In the genomic region with DNA sequence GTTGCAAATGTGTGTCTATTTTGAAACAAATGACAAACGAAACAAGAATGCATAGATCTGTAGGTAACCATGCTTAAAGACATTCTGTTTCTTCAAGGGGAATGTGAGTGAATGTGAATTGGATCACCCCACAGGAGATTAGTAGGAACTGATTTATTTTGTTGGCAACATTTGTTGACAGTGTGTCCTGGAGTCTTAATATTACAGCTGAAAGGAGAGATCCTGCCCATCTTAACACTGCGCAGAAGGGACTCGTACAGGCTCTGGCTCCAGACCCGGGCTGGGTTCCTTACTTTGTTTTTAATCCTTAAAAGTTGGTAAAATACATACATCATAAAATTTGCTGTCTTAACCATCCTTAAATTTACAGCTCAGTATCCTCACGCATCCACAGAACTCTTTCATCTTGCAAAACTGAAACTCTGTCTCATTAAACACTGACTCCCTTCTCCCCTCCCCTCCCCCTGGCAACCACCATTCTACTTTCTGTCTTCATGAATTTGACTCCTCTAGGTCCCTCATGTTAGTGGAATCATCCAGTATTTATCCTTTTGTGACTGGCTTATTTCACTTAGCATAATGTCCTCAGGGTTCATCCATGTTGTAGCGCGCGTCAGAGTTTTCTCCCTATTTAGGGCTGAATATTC, we compare ENCODE assay signal across 14 cellular contexts.
DNase-seq lines count a peak whose midpoint lies in the region; ATAC-seq and TF ChIP-seq lines count a peak whose summit lies in the region.
"Had no signal": no experiment of that assay in that cellular context is flagged by ENCODE, and none has a peak within 500 bp of the region (broad histone marks: within the 10 kb centered on the region; RNA-seq: fewer than 3 reads in every experiment).

No MANE protein-coding gene starts in this region.

- H3K4me1 ChIP-seq in adrenal gland (replicated peaks in 1 of 2): peaks cover 13 to 48% of the 10 kb centered on the region in 2 donors

- ATAC-seq in SK-N-SH treated with all-trans-retinoic acid at 6 μM for 48 hours (peak; percentile 76), GM21737 (IDR thresholded peaks at IDR 0.05; ENCODE audit: unreplicated experiment) (no peak)
- ATAC-seq: stimulated activated naive B cell treated with anti-CD40 and anti-IgM and Interleukin-4, amounts not matched to agents 10 μg/mL and 1 μg/mL and 100 μg/mL, for 72 hours had no signal

- H3K4me3 ChIP-seq in fibroblast of the aortic adventitia (ENCODE audit: low read depth, low read length) (no peak overlapping the region), adrenal gland (no peak overlapping the region)

- no peak for TF ChIP-seq CTCF in fibroblast of the aortic adventitia (IDR thresholded peaks at IDR 0.05; ENCODE audit: insufficient read depth, low read length)
- no peak for TF ChIP-seq CTCF in adrenal gland (IDR thresholded peaks at IDR 0.05)

- no peak for TF ChIP-seq POLR2A in adrenal gland (IDR thresholded peaks at IDR 0.05)

- H3K27me3 ChIP-seq in adrenal gland: no peaks in the 10 kb centered on the region

- H3K36me3 ChIP-seq in adrenal gland (replicated peaks in 1 of 2): no peaks in the 10 kb centered on the region

- WGBS in adrenal gland, 4 donors: 90 to 97% (median 94%) methylated on average over 8 of the region's 8 CpGs

- peak; percentile 29 for DNase-seq in stimulated activated CD4-positive, alpha-beta T cell treated with anti-CD3 and anti-CD28 coated beads, Interleukin-15, amount 100 ng/mL, for 24 hours
- no peak for DNase-seq in stimulated activated CD4-positive, alpha-beta T cell treated with anti-CD3 and anti-CD28 coated beads, Interleukin-4, amount 100 ng/mL, for 1 hour
- DNase-seq in fibroblast of the aortic adventitia (ENCODE audit: low read depth): peak; percentile 39
- no peak for DNase-seq in adrenal gland
- DNase-seq in NCI-H2196 (lab: John Stamatoyannopoulos, UW; ENCODE audit: unreplicated experiment): no peak
- no peak for DNase-seq in HPDE6-E6E7 (ENCODE audit: extremely low spot score)
- DNase-seq: activated CD8-positive, alpha-beta memory T cell treated with anti-CD3 and anti-CD28 coated beads, Interleukin-2, amount 50 U/mL, for 48 hours; CD4-positive, alpha-beta T cell; GF-D8; NCI-H2227 treated with DMSO at 0.1 percent for 48 hours; stimulated activated CD4-positive, alpha-beta T cell treated with anti-CD3 and anti-CD28 coated beads, Interleukin-2, amount 100 ng/mL, for 48 hours; stimulated activated naive B cell treated with anti-CD40 and anti-IgM and Interleukin-4, amounts not matched to agents 10 μg/mL and 1 μg/mL and 100 μg/mL, for 72 hours had no signal

- H3K9me3 ChIP-seq in adrenal gland (replicated peaks in 1 of 3): no peaks in the 10 kb centered on the region

- intact Hi-C loops in adrenal gland (cut with DNase I): no loop called here

- H3K27ac ChIP-seq in adrenal gland: no peak overlapping the region

TF ChIP-seq in SK-N-SH treated with all-trans-retinoic acid at 6 μM for 48 hours, 23 proteins besides CTCF, POLR2A, EP300 and RAD21:
- TF ChIP-seq, protein P1, sequence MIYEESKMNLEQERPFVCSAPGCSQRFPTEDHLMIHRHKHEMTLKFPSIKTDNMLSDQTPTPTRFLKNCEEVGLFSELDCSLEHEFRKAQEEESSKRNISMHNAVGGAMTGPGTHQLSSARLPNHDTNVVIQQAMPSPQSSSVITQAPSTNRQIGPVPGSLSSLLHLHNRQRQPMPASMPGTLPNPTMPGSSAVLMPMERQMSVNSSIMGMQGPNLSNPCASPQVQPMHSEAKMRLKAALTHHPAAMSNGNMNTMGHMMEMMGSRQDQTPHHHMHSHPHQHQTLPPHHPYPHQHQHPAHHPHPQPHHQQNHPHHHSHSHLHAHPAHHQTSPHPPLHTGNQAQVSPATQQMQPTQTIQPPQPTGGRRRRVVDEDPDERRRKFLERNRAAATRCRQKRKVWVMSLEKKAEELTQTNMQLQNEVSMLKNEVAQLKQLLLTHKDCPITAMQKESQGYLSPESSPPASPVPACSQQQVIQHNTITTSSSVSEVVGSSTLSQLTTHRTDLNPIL (CRISPR knock-in tag; IDR thresholded peaks at IDR 0.05; ENCODE audit: low read depth): no peak
- TF ChIP-seq ZNF70 (CRISPR knock-in tag; IDR thresholded peaks at IDR 0.05): no peak
- TF ChIP-seq SNAI2 (CRISPR knock-in tag; IDR thresholded peaks at IDR 0.05): no peak
- no peak for TF ChIP-seq BACH2 (CRISPR knock-in tag; IDR thresholded peaks at IDR 0.05; ENCODE audit: borderline replicate concordance)
- no peak for TF ChIP-seq ZC3H10 (CRISPR knock-in tag; IDR thresholded peaks at IDR 0.05)
- no peak for TF ChIP-seq RARB (CRISPR knock-in tag; IDR thresholded peaks at IDR 0.05)
- TF ChIP-seq, protein P2, sequence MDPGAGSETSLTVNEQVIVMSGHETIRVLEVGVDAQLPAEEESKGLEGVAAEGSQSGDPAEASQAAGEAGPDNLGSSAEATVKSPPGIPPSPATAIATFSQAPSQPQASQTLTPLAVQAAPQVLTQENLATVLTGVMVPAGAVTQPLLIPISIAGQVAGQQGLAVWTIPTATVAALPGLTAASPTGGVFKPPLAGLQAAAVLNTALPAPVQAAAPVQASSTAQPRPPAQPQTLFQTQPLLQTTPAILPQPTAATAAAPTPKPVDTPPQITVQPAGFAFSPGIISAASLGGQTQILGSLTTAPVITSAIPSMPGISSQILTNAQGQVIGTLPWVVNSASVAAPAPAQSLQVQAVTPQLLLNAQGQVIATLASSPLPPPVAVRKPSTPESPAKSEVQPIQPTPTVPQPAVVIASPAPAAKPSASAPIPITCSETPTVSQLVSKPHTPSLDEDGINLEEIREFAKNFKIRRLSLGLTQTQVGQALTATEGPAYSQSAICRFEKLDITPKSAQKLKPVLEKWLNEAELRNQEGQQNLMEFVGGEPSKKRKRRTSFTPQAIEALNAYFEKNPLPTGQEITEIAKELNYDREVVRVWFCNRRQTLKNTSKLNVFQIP (CRISPR knock-in tag; IDR thresholded peaks at IDR 0.05; ENCODE audit: borderline replicate concordance, low read depth): no peak

Comparison
In these comparisons a context has a peak if more than half of its experiments do, and no peak if none do; other contexts are left out.
1. DNase-seq: peak in stimulated activated CD4-positive, alpha-beta T cell treated with anti-CD3 and anti-CD28 coated beads, Interleukin-15, amount 100 ng/mL, for 24 hours (single experiment) and fibroblast of the aortic adventitia (single experiment); none in stimulated activated CD4-positive, alpha-beta T cell treated with anti-CD3 and anti-CD28 coated beads, Interleukin-4, amount 100 ng/mL, for 1 hour (single experiment), adrenal gland (0 of 7), NCI-H2196 (single experiment) and HPDE6-E6E7 (single experiment).